ENCODE assay signal across 8 cellular contexts in genomic region chr2:157628282-157628531, GRCh38. TPM values are rescaled to one million over a fixed set of nuclear protein-coding genes. Genes with fewer than 3 reads are reported as not detected.
DNase-seq lines count a peak whose midpoint lies in the region; ATAC-seq and TF ChIP-seq lines count a peak whose summit lies in the region.

No MANE protein-coding gene starts in this region.

- TF ChIP-seq CTCF in gastroesophageal sphincter (IDR thresholded peaks at IDR 0.05), result no peak
- no peak for TF ChIP-seq CTCF in sigmoid colon (IDR thresholded peaks at IDR 0.05)

- peaks cover 7% of the 10 kb centered on the region for H3K27me3 ChIP-seq in CD4-positive, CD25-positive, alpha-beta regulatory T cell (ENCODE audit: control insufficient read depth, insufficient read depth, low read length)
- H3K27me3 ChIP-seq in gastroesophageal sphincter, result peaks cover 17% of the 10 kb centered on the region
- peaks cover 0 to 9% (median 0%) of the 10 kb centered on the region in 3 donors for H3K27me3 ChIP-seq in sigmoid colon

- TF ChIP-seq POLR2A in gastroesophageal sphincter (IDR thresholded peaks at IDR 0.05), result no peak
- no peak for TF ChIP-seq POLR2A in sigmoid colon (IDR thresholded peaks at IDR 0.05)

- no peaks in the 10 kb centered on the region for H3K36me3 Mint-ChIP-seq in CD4-positive, CD25-positive, alpha-beta regulatory T cell
- H3K36me3 Mint-ChIP-seq in T-helper 17 cell (ENCODE audit: low read depth), result peaks cover 3% of the 10 kb centered on the region

- no peak for TF ChIP-seq EP300 in gastroesophageal sphincter (IDR thresholded peaks at IDR 0.05)
- no peak for TF ChIP-seq EP300 in sigmoid colon (IDR thresholded peaks at IDR 0.05)

- ATAC-seq in CD4-positive, CD25-positive, alpha-beta regulatory T cell (ENCODE audit: low read depth in 2 of 2), result peak; percentile 3 to 10
- ATAC-seq in GM21786 (IDR thresholded peaks at IDR 0.05; ENCODE audit: unreplicated experiment), result peak; percentile 15
- ATAC-seq in T-helper 17 cell, result peak; percentile 19
- ATAC-seq in gastroesophageal sphincter, result peak; percentile 17

- peak overlapping the region; percentile 52 to 94 (median 88) for H3K27ac Mint-ChIP-seq in CD4-positive, CD25-positive, alpha-beta regulatory T cell
- H3K27ac Mint-ChIP-seq in T-helper 17 cell, result peak overlapping the region; percentile 93

- no peaks in the 10 kb centered on the region for H3K36me3 ChIP-seq in CD4-positive, CD25-positive, alpha-beta regulatory T cell (ENCODE audit: control insufficient read depth, insufficient read depth, low read length)
- H3K36me3 ChIP-seq in gastroesophageal sphincter, result no peaks in the 10 kb centered on the region
- H3K36me3 ChIP-seq in sigmoid colon, result no peaks in the 10 kb centered on the region

- H3K27me3 Mint-ChIP-seq in CD4-positive, CD25-positive, alpha-beta regulatory T cell, result peaks cover 21% of the 10 kb centered on the region
- no peaks in the 10 kb centered on the region for H3K27me3 Mint-ChIP-seq in T-helper 17 cell

- peaks cover 0 to 2% (median 0%) of the 10 kb centered on the region in 7 donors for H3K9me3 Mint-ChIP-seq in CD4-positive, CD25-positive, alpha-beta regulatory T cell

- H3K4me1 ChIP-seq in CD4-positive, CD25-positive, alpha-beta regulatory T cell (ENCODE audit: control insufficient read depth, insufficient read depth, low read length, poor library complexity, severe bottlenecking), result peaks cover 16% of the 10 kb centered on the region
- H3K4me1 ChIP-seq in gastroesophageal sphincter (peaks cover 0 to 16% (median 6%) of the 10 kb centered on the region in 3 donors), sigmoid colon (peaks cover 0 to 15% (median 9%) of the 10 kb centered on the region in 4 donors)

- peak overlapping the region; percentile 54 for H3K4me3 ChIP-seq in CD4-positive, CD25-positive, alpha-beta regulatory T cell (ENCODE audit: low read depth, low read length)
- H3K4me3 ChIP-seq in gastroesophageal sphincter (peak overlapping the region; percentile 20 to 59), sigmoid colon (peak overlapping the region; percentile 17 to 61 (median 52))

- DNase-seq in CD4-positive, CD25-positive, alpha-beta regulatory T cell, result no peak
- no peak for DNase-seq in T-helper 17 cell
- no peak for DNase-seq in sigmoid colon
- no peak for DNase-seq in NCI-H1930 (lab: John Stamatoyannopoulos, UW)
- DNase-seq in occipital lobe (lab: John Stamatoyannopoulos, UW), result no peak
- no peak for DNase-seq in inferior parietal cortex (ENCODE audit: extremely low spot score)

- H3K4me1 Mint-ChIP-seq in CD4-positive, CD25-positive, alpha-beta regulatory T cell, result peaks cover 4 to 40% (median 18%) of the 10 kb centered on the region in 4 donors
- peaks cover 24% of the 10 kb centered on the region for H3K4me1 Mint-ChIP-seq in T-helper 17 cell

- peak overlapping the region; percentile 50 to 90 (median 86) for H3K4me3 Mint-ChIP-seq in CD4-positive, CD25-positive, alpha-beta regulatory T cell
- H3K4me3 Mint-ChIP-seq in T-helper 17 cell, result peak overlapping the region; percentile 98

- WGBS in gastroesophageal sphincter (ENCODE audit: low coverage in 1 of 2), 2 donors, result 0% methylated on average over 8 of the region's 16 CpGs; no CpG with 5 or more reads in 1 of the 2 donors
- WGBS in sigmoid colon, 2 donors, result 1% methylated on average over 16 of the region's 16 CpGs

- no peaks in the 10 kb centered on the region for H3K9me3 ChIP-seq in CD4-positive, CD25-positive, alpha-beta regulatory T cell (ENCODE audit: control insufficient read depth in 2 of 2, low read length in 2 of 2)
- no peaks in the 10 kb centered on the region for H3K9me3 ChIP-seq in T-helper 17 cell (ENCODE audit: control insufficient read depth, low read length, poor library complexity, severe bottlenecking)
- no peaks in the 10 kb centered on the region for H3K9me3 ChIP-seq in gastroesophageal sphincter
- H3K9me3 ChIP-seq in sigmoid colon, result no peaks in the 10 kb centered on the region

- intact Hi-C loops in sigmoid colon (cut with DNase I), result no loop called here

- H3K27ac ChIP-seq in CD4-positive, CD25-positive, alpha-beta regulatory T cell (ENCODE audit: insufficient read depth, low read length, poor library complexity, severe bottlenecking), result peak overlapping the region; percentile 47
- H3K27ac ChIP-seq in gastroesophageal sphincter, result no peak overlapping the region
- no peak overlapping the region for H3K27ac ChIP-seq in sigmoid colon

RNA-seq across cellular contexts. Expression of gene ACVR1C, which starts 0.5 kb away (rescaled TPM):
- total RNA-seq in CD4-positive, CD25-positive, alpha-beta regulatory T cell, result 1.1 TPM
- under 1 TPM; 0.05 to 0.84 (median 0.51) TPM for polyA plus RNA-seq in CD4-positive, CD25-positive, alpha-beta regulatory T cell
- total RNA-seq in T-helper 17 cell (1 to 10 TPM; 3.3 to 8.5 TPM), gastroesophageal sphincter (1 to 10 TPM in 2 of 4 donors, under 1 TPM in 2; 0.08 to 1.2 (median 0.69) TPM), sigmoid colon (1 to 10 TPM in 2 of 4 donors, under 1 TPM in 2; 0.14 to 1.9 (median 0.70) TPM), occipital lobe (20.7 TPM)
- 1 to 10 TPM; 1.6 to 2.4 (median 2.2) TPM for polyA plus RNA-seq in sigmoid colon
